16 cellular contexts compared by ENCODE assay signal in the genomic region with DNA sequence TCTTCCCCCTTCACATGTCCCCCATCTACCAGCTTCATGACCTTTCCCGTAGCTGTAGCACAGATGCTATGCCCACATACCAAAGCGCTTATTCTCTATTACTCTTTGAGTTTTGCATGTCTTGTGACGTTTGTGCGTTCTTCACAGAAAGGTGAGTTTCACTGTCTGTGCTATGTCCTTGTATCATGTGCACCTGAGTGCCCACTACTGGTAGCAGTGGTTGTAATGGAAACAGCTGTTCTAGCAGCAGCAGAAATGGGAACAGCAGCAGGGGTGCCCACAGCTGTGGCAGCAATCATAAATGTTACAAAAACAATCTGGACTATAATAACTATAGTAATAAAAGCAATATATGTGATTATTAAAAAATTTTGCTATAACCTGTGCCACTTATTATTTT.
DNase-seq lines count a peak whose midpoint lies in the region; ATAC-seq, FAIRE-seq and TF ChIP-seq lines count a peak whose summit lies in the region.
"Had no signal": no experiment of that assay in that cellular context is flagged by ENCODE, and none has a peak within 500 bp of the region (broad histone marks: within the 10 kb centered on the region; RNA-seq: fewer than 3 reads in every experiment).

No MANE protein-coding gene starts in this region.

- H3K4me1 Mint-ChIP-seq in activated T-cell treated with anti-CD3 and anti-CD28 coated beads, Interleukin-2, amount 50 U/mL, for 24 hours (ENCODE audit: low read depth), result no peaks in the 10 kb centered on the region

- ATAC-seq in HepG2 (peak; percentile 54), right lobe of liver (no peak)

- H4K20me1 ChIP-seq in HepG2 (ENCODE audit: insufficient read depth, low read length), result no peaks in the 10 kb centered on the region

- H3K4me1 ChIP-seq in HepG2 (ENCODE audit: insufficient read depth, low read length) (no peaks in the 10 kb centered on the region), right lobe of liver (no peaks in the 10 kb centered on the region), adrenal gland (replicated peaks in 1 of 2) (no peaks in the 10 kb centered on the region)

- H3K9me3 ChIP-seq in HepG2 (ENCODE audit: low read length) (no peaks in the 10 kb centered on the region), right lobe of liver (no peaks in the 10 kb centered on the region), adrenal gland (replicated peaks in 1 of 3) (no peaks in the 10 kb centered on the region)

- TF ChIP-seq CTCF in HepG2 (CRISPR knock-in tag; IDR thresholded peaks at IDR 0.05) (peak; percentile 43), right lobe of liver (IDR thresholded peaks at IDR 0.05) (no peak), brain microvascular endothelial cell (IDR thresholded peaks at IDR 0.05; ENCODE audit: low read depth, low read length, missing control alignments) (peak; percentile 25), adrenal gland (IDR thresholded peaks at IDR 0.05) (no peak)

- TF ChIP-seq EP300 in HepG2 (IDR thresholded peaks at IDR 0.05; ENCODE audit: low read depth in 2 of 2, low read length in 2 of 2), result no peak
- no peak for TF ChIP-seq EP300 in HepG2 (CRISPR knock-in tag; IDR thresholded peaks at IDR 0.05; ENCODE audit: borderline replicate concordance)

- peaks cover 17% of the 10 kb centered on the region for H3K36me3 Mint-ChIP-seq in activated T-cell treated with anti-CD3 and anti-CD28 coated beads, Interleukin-2, amount 50 U/mL, for 24 hours (ENCODE audit: low read depth)

- no peak overlapping the region for H3K27ac Mint-ChIP-seq in activated T-cell treated with anti-CD3 and anti-CD28 coated beads, Interleukin-2, amount 50 U/mL, for 24 hours
- H3K27ac Mint-ChIP-seq: H9; T-helper 1 cell treated with Interleukin-12 subunit alpha and Interleukin-12 subunit beta and Interleukin-4 antibody, amounts not matched to agents 30 μg/mL and 1 μg/mL, for 36 hours had no signal

- DNase-seq in HepG2 (ENCODE audit: low spot score) (no peak), right lobe of liver (no peak), NCI-H69 (lab: John Stamatoyannopoulos, UW) (peak; percentile 36), brain microvascular endothelial cell (no peak), adrenal gland (no peak), HCEC 1CT (no peak)
- DNase-seq in activated T-cell treated with anti-CD3 and anti-CD28 coated beads, Interleukin-2, amount 50 U/mL, for 24 hours, result no peak
- DNase-seq: ACHN; H9; Kasumi-1; NCI-H1417 treated with DMSO at 0.1 percent for 48 hours; NCI-H2081; NK-92 treated with Interleukin-12 subunit alpha and Interleukin-12 subunit beta, amount 100 ng/mL, for 24 hours; Right ventricle myocardium superior had no signal

- POLR2A ChIA-PET in HepG2 (lab: Yijun Ruan, JAX), result no interaction called here

- H3K27me3 Mint-ChIP-seq in activated T-cell treated with anti-CD3 and anti-CD28 coated beads, Interleukin-2, amount 50 U/mL, for 24 hours, result no peaks in the 10 kb centered on the region

- TF ChIP-seq RAD21 in HepG2 (CRISPR knock-in tag; IDR thresholded peaks at IDR 0.05), result no peak

- no peaks in the 10 kb centered on the region for H3K9me3 Mint-ChIP-seq in activated T-cell treated with anti-CD3 and anti-CD28 coated beads, Interleukin-2, amount 50 U/mL, for 24 hours
- H3K9me3 Mint-ChIP-seq: H9; T-helper 1 cell treated with Interleukin-12 subunit alpha and Interleukin-12 subunit beta and Interleukin-4 antibody, amounts not matched to agents 30 μg/mL and 1 μg/mL, for 36 hours had no signal

- intact Hi-C loops in HepG2 (cut with micrococcal nuclease; ENCODE audit: unreplicated experiment) (no loop called here), right lobe of liver (cut with DNase I) (no loop called here), adrenal gland (cut with DNase I) (no loop called here)

- 93% methylated on average over 4 of the region's 4 CpGs for WGBS in HepG2 (ENCODE audit: low lambda C conversion rate)
- WGBS in right lobe of liver (ENCODE audit: insufficient coverage, low coverage, low lambda C conversion rate, missing lambda C conversion rate), result 84% methylated on average over 4 of the region's 4 CpGs
- WGBS in adrenal gland, 4 donors, result 93 to 98% (median 95%) methylated on average over 4 of the region's 4 CpGs

- FAIRE-seq in HepG2 (lab: Jason Lieb, UNC), result no peak
- FAIRE-seq: GM18507 had no signal

- no peak overlapping the region for H3K4me2 ChIP-seq in HepG2 (ENCODE audit: low read depth, low read length)

- H3K4me3 Mint-ChIP-seq in activated T-cell treated with anti-CD3 and anti-CD28 coated beads, Interleukin-2, amount 50 U/mL, for 24 hours, result no peak overlapping the region
- H3K4me3 Mint-ChIP-seq: H9; T-helper 1 cell treated with Interleukin-12 subunit alpha and Interleukin-12 subunit beta and Interleukin-4 antibody, amounts not matched to agents 30 μg/mL and 1 μg/mL, for 36 hours had no signal

- CTCF ChIA-PET in HepG2 (lab: Yijun Ruan, JAX; ENCODE audit: low intra/inter-chr PET ratio, low total read pairs), result interaction anchor here (0.8 to 1.9 kb wide), 2 partner anchors 217 to 1581 kb away, joined by 3 to 12 read pairs; no protein-coding TSS in a partner anchor

- H3K36me3 ChIP-seq in HepG2 (replicated peaks in 1 of 2; ENCODE audit: control insufficient read depth in 1 of 2, insufficient read depth in 2 of 2, low read length in 2 of 2) (peaks cover 16 to 41% of the 10 kb centered on the region in 2 experiments), right lobe of liver (no peaks in the 10 kb centered on the region), brain microvascular endothelial cell (replicated peaks) (peaks cover 5% of the 10 kb centered on the region), adrenal gland (replicated peaks in 1 of 2) (no peaks in the 10 kb centered on the region)

- H2AFZ ChIP-seq in HepG2 (ENCODE audit: low read length), result no peak overlapping the region

- no TSS peak for BruUV-seq in HepG2 (replicated peaks; lab: Mats Ljungman, UMichigan)

- H3K79me2 ChIP-seq in HepG2 (ENCODE audit: insufficient read depth, low read length), result no peaks in the 10 kb centered on the region

- TF ChIP-seq POLR2A in HepG2 (IDR thresholded peaks at IDR 0.05; ENCODE audit: insufficient read depth in 1 of 2, low read depth in 2 of 2, low read length in 2 of 2), result no peak
- TF ChIP-seq POLR2A in right lobe of liver (IDR thresholded peaks at IDR 0.05), result no peak
- TF ChIP-seq POLR2A in adrenal gland (IDR thresholded peaks at IDR 0.05), result no peak

- H3K9ac ChIP-seq in HepG2 (ENCODE audit: insufficient read depth, low read depth, low read length), result no peak overlapping the region

- in situ Hi-C loops in HepG2 (cut with HindIII; ENCODE audit: extremely low pct_ligation_motif_present, low pct_unique_long_range_greater_than_20kb), result loop anchor here (25.0 kb wide), 4 partner anchors 583 to 1233 kb away; partner anchors contain the start of gene XIRP2
- in situ Hi-C loops in brain microvascular endothelial cell (cut with HindIII; ENCODE audit: low pct_ligation_motif_present, low sequenced_read_pairs), result no loop called here

- H3K27ac ChIP-seq in HepG2 (ENCODE audit: extremely low read length, insufficient read depth, low read length), result no peak overlapping the region
- H3K27ac ChIP-seq in right lobe of liver, result no peak overlapping the region
- no peak overlapping the region for H3K27ac ChIP-seq in brain microvascular endothelial cell
- no peak overlapping the region for H3K27ac ChIP-seq in adrenal gland

- H3K27me3 ChIP-seq in HepG2 (ENCODE audit: control insufficient read depth in 1 of 2, insufficient read depth in 2 of 2, low read length in 2 of 2) (no peaks in the 10 kb centered on the region), right lobe of liver (no peaks in the 10 kb centered on the region), brain microvascular endothelial cell (replicated peaks) (no peaks in the 10 kb centered on the region), adrenal gland (no peaks in the 10 kb centered on the region)

- no peak overlapping the region for H3K4me3 ChIP-seq in HepG2 (replicated peaks in 1 of 3; ENCODE audit: insufficient read depth in 1 of 3, low read depth in 2 of 3, low read length in 3 of 3)
- H3K4me3 ChIP-seq in right lobe of liver, result no peak overlapping the region
- H3K4me3 ChIP-seq in brain microvascular endothelial cell (ENCODE audit: low read depth, low read length), result no peak overlapping the region
- no peak overlapping the region for H3K4me3 ChIP-seq in adrenal gland

TF ChIP-seq in HepG2, 621 proteins besides CTCF, POLR2A, EP300 and RAD21:
- TF ChIP-seq E2F5 (CRISPR knock-in tag; conservative IDR thresholded peaks at IDR 0.05) (no peak), ZNF7 (CRISPR knock-in tag; IDR thresholded peaks at IDR 0.05) (no peak), ZNF556 (CRISPR knock-in tag; IDR thresholded peaks at IDR 0.05; ENCODE audit: borderline replicate concordance) (no peak), MIXL1 (CRISPR knock-in tag; IDR thresholded peaks at IDR 0.05) (no peak), ZNF605 (CRISPR knock-in tag; IDR thresholded peaks at IDR 0.05) (no peak)
- TF ChIP-seq, protein P1, sequence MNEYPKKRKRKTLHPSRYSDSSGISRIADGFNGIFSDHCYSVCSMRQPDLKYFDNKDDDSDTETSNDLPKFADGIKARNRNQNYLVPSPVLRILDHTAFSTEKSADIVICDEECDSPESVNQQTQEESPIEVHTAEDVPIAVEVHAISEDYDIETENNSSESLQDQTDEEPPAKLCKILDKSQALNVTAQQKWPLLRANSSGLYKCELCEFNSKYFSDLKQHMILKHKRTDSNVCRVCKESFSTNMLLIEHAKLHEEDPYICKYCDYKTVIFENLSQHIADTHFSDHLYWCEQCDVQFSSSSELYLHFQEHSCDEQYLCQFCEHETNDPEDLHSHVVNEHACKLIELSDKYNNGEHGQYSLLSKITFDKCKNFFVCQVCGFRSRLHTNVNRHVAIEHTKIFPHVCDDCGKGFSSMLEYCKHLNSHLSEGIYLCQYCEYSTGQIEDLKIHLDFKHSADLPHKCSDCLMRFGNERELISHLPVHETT (CRISPR knock-in tag; conservative IDR thresholded peaks at IDR 0.05), result no peak
- TF ChIP-seq, protein P2, sequence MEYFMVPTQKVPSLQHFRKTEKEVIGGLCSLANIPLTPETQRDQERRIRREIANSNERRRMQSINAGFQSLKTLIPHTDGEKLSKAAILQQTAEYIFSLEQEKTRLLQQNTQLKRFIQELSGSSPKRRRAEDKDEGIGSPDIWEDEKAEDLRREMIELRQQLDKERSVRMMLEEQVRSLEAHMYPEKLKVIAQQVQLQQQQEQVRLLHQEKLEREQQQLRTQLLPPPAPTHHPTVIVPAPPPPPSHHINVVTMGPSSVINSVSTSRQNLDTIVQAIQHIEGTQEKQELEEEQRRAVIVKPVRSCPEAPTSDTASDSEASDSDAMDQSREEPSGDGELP (IDR thresholded peaks at IDR 0.05; ENCODE audit: borderline replicate concordance, low read depth), result peak; percentile 61; the same call in 1 of the 2 replicates
TF ChIP-seq in HepG2: peak in this region for 1.

Comparison
In these comparisons a context has a peak if more than half of its experiments do, and no peak if none do; other contexts are left out.
1. CTCF ChIP-seq: peak in HepG2 (single experiment) and brain microvascular endothelial cell (single experiment); none in right lobe of liver (0 of 4) and adrenal gland (0 of 6).